1 cellular context compared by ENCODE assay signal in genomic region chr19:19033426-19034203, GRCh38.
TF ChIP-seq lines count a peak whose summit lies in the region.

Gene ARMC6 (plus strand): TSS chr19:19033603. CDS start chr19:19034210, 607 bp downstream.
Gene SUGP2 (minus strand): TSS chr19:19033517. CDS start chr19:19031071, 2,446 bp downstream.

TF ChIP-seq in A549, 52 proteins besides CTCF, POLR2A, EP300 and RAD21 (continued from another document):
- TF ChIP-seq, protein P1, sequence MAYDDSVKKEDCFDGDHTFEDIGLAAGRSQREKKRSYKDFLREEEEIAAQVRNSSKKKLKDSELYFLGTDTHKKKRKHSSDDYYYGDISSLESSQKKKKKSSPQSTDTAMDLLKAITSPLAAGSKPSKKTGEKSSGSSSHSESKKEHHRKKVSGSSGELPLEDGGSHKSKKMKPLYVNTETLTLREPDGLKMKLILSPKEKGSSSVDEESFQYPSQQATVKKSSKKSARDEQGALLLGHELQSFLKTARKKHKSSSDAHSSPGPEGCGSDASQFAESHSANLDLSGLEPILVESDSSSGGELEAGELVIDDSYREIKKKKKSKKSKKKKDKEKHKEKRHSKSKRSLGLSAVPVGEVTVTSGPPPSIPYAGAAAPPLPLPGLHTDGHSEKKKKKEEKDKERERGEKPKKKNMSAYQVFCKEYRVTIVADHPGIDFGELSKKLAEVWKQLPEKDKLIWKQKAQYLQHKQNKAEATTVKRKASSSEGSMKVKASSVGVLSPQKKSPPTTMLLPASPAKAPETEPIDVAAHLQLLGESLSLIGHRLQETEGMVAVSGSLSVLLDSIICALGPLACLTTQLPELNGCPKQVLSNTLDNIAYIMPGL (CRISPR knock-in tag; IDR thresholded peaks at IDR 0.05; ENCODE audit: borderline replicate concordance), result no peak
- no peak for TF ChIP-seq EHMT2 (IDR thresholded peaks at IDR 0.05; ENCODE audit: low read depth)
- peak; percentile 68 to 79 for TF ChIP-seq CEBPB (IDR thresholded peaks at IDR 0.05)
- no peak for TF ChIP-seq TP53 (CRISPR knock-in tag; IDR thresholded peaks at IDR 0.05)
- peak; percentile 71; the same call in 1 of the 2 replicates for TF ChIP-seq MYC (IDR thresholded peaks at IDR 0.05; ENCODE audit: borderline replicate concordance, low read length)
- no peak for TF ChIP-seq HOXB13 (CRISPR knock-in tag; IDR thresholded peaks at IDR 0.05; ENCODE audit: low read depth)
TF ChIP-seq in A549: peak in this region for 11.
